Comparison of ENCODE assay signal across 28 cellular contexts in the genomic region with DNA sequence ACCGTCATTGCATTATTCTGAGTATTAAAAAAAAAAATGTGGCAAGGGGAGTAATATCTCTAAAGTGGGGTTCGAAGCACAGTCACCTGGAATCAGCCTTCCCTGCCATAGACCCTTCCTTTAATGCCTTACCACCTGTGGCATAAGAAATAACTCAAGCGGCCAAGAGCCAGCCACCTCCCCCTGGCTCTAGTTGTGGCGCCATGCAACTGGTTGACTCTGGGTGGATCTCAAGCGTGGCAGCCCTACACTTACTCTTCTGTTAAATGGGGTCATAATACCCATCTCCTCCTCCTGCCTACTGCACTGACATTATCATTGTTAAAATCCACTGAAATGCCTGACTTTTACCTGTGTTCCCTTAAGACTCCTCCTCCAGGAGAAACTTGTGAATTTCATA.
"Had no signal": no experiment of that assay in that cellular context is flagged by ENCODE, and none has a peak within 500 bp of the region (broad histone marks: within the 10 kb centered on the region; RNA-seq: fewer than 3 reads in every experiment).

No MANE protein-coding gene starts in this region.

- H3K27me3 Mint-ChIP-seq: activated CD4-positive, alpha-beta memory T cell treated with anti-CD3 and anti-CD28 coated beads for 36 hours; activated CD4-positive, alpha-beta T cell treated with anti-CD3 and anti-CD28 coated beads, Interleukin-2, amount 10 ng/mL, durations not matched to agents 24 days and 14 days; activated CD8-positive, alpha-beta memory T cell treated with anti-CD3 and anti-CD28 coated beads, Interleukin-2, amount 10 ng/mL, durations not matched to agents 7 days and 5 days; activated naive CD8-positive, alpha-beta T cell; central memory CD8-positive, alpha-beta T cell had no signal

- H3K27ac ChIP-seq: body of pancreas, colonic mucosa had no signal

- H3K27me3 ChIP-seq: body of pancreas, cardiac muscle cell, colonic mucosa had no signal

- DNase-seq: activated CD4-positive, alpha-beta memory T cell treated with anti-CD3 and anti-CD28 coated beads for 36 hours; activated CD4-positive, alpha-beta T cell treated with anti-CD3 and anti-CD28 coated beads for 36 hours; activated CD4-positive, alpha-beta T cell treated with anti-CD3 and anti-CD28 coated beads, Interleukin-2, amount 10 ng/mL, durations not matched to agents 24 days and 14 days; activated CD4-positive, CD25-positive, alpha-beta regulatory T cell; activated CD4-positive, CD25-positive, alpha-beta regulatory T cell treated with anti-CD3 and anti-CD28 coated beads, Interleukin-2, amount 50 U/mL, for 72 hours; activated CD8-positive, alpha-beta memory T cell treated with anti-CD3 and anti-CD28 coated beads, Interleukin-2, amount 10 ng/mL, durations not matched to agents 7 days and 5 days; activated CD8-positive, alpha-beta memory T cell treated with anti-CD3 and anti-CD28 coated beads, Interleukin-2, amount 50 U/mL, for 4 hours; activated CD8-positive, alpha-beta T cell treated with anti-CD3 and anti-CD28 coated beads, Interleukin-2, amount 10 ng/mL, durations not matched to agents 7 days and 5 days; activated gamma-delta T cell treated with Interleukin-2 at 50 U/mL for 16 hours; activated naive CD4-positive, alpha-beta T cell treated with anti-CD3 and anti-CD28 coated beads, Interleukin-2, amount 50 U/mL, for 16 hours; activated naive CD4-positive, alpha-beta T cell treated with Interleukin-2 at 50 U/mL for 16 hours; activated T-cell treated with anti-CD3 and anti-CD28 coated beads, Interleukin-2, amount 50 U/mL, for 1 hour; activated T-cell treated with anti-CD3 and anti-CD28 coated beads, Interleukin-2, amount 50 U/mL, for 48 hours; amniotic stem cell; anterior cingulate cortex; body of pancreas; colonic mucosa; effector CD8-positive, alpha-beta T cell; endodermal cell; foreskin fibroblast; head of caudate nucleus; T-helper 2 cell had no signal

- H3K4me1 ChIP-seq: body of pancreas, colonic mucosa had no signal

- H3K9me3 Mint-ChIP-seq: activated CD4-positive, alpha-beta memory T cell treated with anti-CD3 and anti-CD28 coated beads for 36 hours; activated CD4-positive, alpha-beta T cell treated with anti-CD3 and anti-CD28 coated beads, Interleukin-2, amount 10 ng/mL, durations not matched to agents 24 days and 14 days; activated T-helper 1 cell treated with anti-CD3 and anti-CD28 coated beads, Interleukin-12 subunit alpha, Interleukin-12 subunit beta, Interleukin-2, Interleukin-4 antibody, amounts not matched to agents 30 ng/mL and 10 ng/mL and 1 ng/mL, durations not matched to agents 14 hours and 24 hours and 36 hours; central memory CD8-positive, alpha-beta T cell; endodermal cell had no signal

- H3K4me3 Mint-ChIP-seq: activated CD4-positive, alpha-beta memory T cell treated with anti-CD3 and anti-CD28 coated beads for 36 hours; activated CD4-positive, alpha-beta T cell treated with anti-CD3 and anti-CD28 coated beads for 36 hours; activated CD4-positive, alpha-beta T cell treated with anti-CD3 and anti-CD28 coated beads, Interleukin-2, amount 10 ng/mL, durations not matched to agents 24 days and 14 days; activated CD8-positive, alpha-beta memory T cell treated with anti-CD3 and anti-CD28 coated beads, Interleukin-2, amount 10 ng/mL, durations not matched to agents 7 days and 5 days; activated CD8-positive, alpha-beta T cell treated with anti-CD3 and anti-CD28 coated beads, Interleukin-2, amount 10 ng/mL, durations not matched to agents 7 days and 5 days; activated naive CD8-positive, alpha-beta T cell; activated T-helper 1 cell treated with anti-CD3 and anti-CD28 coated beads, Interleukin-12 subunit alpha, Interleukin-12 subunit beta, Interleukin-2, Interleukin-4 antibody, amounts not matched to agents 30 ng/mL and 10 ng/mL and 1 ng/mL, durations not matched to agents 14 hours and 24 hours and 36 hours; central memory CD8-positive, alpha-beta T cell; endodermal cell had no signal

- H3K36me3 ChIP-seq: cardiac muscle cell, colonic mucosa had no signal

- H3K27ac Mint-ChIP-seq: activated CD4-positive, alpha-beta memory T cell treated with anti-CD3 and anti-CD28 coated beads for 36 hours; activated CD4-positive, alpha-beta T cell treated with anti-CD3 and anti-CD28 coated beads for 36 hours; activated CD4-positive, alpha-beta T cell treated with anti-CD3 and anti-CD28 coated beads, Interleukin-2, amount 10 ng/mL, durations not matched to agents 24 days and 14 days; activated CD8-positive, alpha-beta memory T cell treated with anti-CD3 and anti-CD28 coated beads, Interleukin-2, amount 10 ng/mL, durations not matched to agents 7 days and 5 days; activated CD8-positive, alpha-beta T cell treated with anti-CD3 and anti-CD28 coated beads, Interleukin-2, amount 10 ng/mL, durations not matched to agents 7 days and 5 days; activated naive CD8-positive, alpha-beta T cell; endodermal cell had no signal

- H3K4me3 ChIP-seq: body of pancreas, cardiac muscle cell, colonic mucosa had no signal

- ATAC-seq: activated CD4-positive, alpha-beta T cell treated with anti-CD3 and anti-CD28 coated beads for 36 hours; activated CD8-positive, alpha-beta memory T cell treated with anti-CD3 and anti-CD28 coated beads, Interleukin-2, amount 10 ng/mL, durations not matched to agents 7 days and 5 days; activated CD8-positive, alpha-beta T cell treated with anti-CD3 and anti-CD28 coated beads, Interleukin-2, amount 10 ng/mL, durations not matched to agents 7 days and 5 days; body of pancreas; esophagus mucosa had no signal

- H3K36me3 Mint-ChIP-seq: activated CD8-positive, alpha-beta memory T cell treated with anti-CD3 and anti-CD28 coated beads, Interleukin-2, amount 10 ng/mL, durations not matched to agents 7 days and 5 days; activated naive CD8-positive, alpha-beta T cell had no signal

- H3K9me3 ChIP-seq: body of pancreas, colonic mucosa had no signal

- FAIRE-seq: frontal cortex had no signal
